Comparison of ENCODE assay signal across 8 cellular contexts in genomic region chr17:49361129-49361901, GRCh38. TPM values are rescaled to one million over a fixed set of nuclear protein-coding genes. Genes with fewer than 3 reads are reported as not detected.
A peak's percentile ranks its signal among the peaks of the same experiment; 100 is the strongest.
DNase-seq lines count a peak whose midpoint lies in the region; ATAC-seq and TF ChIP-seq lines count a peak whose summit lies in the region.

No MANE protein-coding gene starts in this region.

- no peaks in the 10 kb centered on the region for H3K27me3 Mint-ChIP-seq in CD4-positive, CD25-positive, alpha-beta regulatory T cell

- peak overlapping the region; percentile 84 for H3K27ac ChIP-seq in CD4-positive, CD25-positive, alpha-beta regulatory T cell (ENCODE audit: insufficient read depth, low read length, poor library complexity, severe bottlenecking)
- H3K27ac ChIP-seq in HL-60 (replicated peaks) (peak overlapping the region; percentile 88), parathyroid adenoma (peak overlapping the region; percentile 52), tibial nerve (peak overlapping the region; percentile 88 to 97 (median 96))

- peak overlapping the region; percentile 91 to 99 (median 96) for H3K4me3 Mint-ChIP-seq in CD4-positive, CD25-positive, alpha-beta regulatory T cell

- peak; percentile 82 to 92 (median 88) for DNase-seq in CD4-positive, CD25-positive, alpha-beta regulatory T cell
- DNase-seq in HL-60 (ENCODE audit: low read depth in 1 of 2, low spot score in 1 of 2), result peak; percentile 57 to 93
- DNase-seq in activated naive CD4-positive, alpha-beta T cell (lab: John Stamatoyannopoulos, UW), result peak; percentile 24 to 77 (median 49)
- DNase-seq in Right ventricle myocardium inferior (ENCODE audit: missing footprints), result peak; percentile 71
- DNase-seq in tibial nerve (ENCODE audit: low spot score in 2 of 2), result peak in 1 of 2 donors; percentile 20

- peaks cover 42% of the 10 kb centered on the region for H3K79me2 ChIP-seq in parathyroid adenoma

- H3K4me1 ChIP-seq in CD4-positive, CD25-positive, alpha-beta regulatory T cell (ENCODE audit: control insufficient read depth, insufficient read depth, low read length, poor library complexity, severe bottlenecking), result peaks cover 50% of the 10 kb centered on the region
- peaks cover 17% of the 10 kb centered on the region for H3K4me1 ChIP-seq in parathyroid adenoma
- H3K4me1 ChIP-seq in tibial nerve, result peaks cover 0 to 40% (median 21%) of the 10 kb centered on the region in 4 donors

- peaks cover 26 to 59% (median 49%) of the 10 kb centered on the region in 4 donors for H3K4me1 Mint-ChIP-seq in CD4-positive, CD25-positive, alpha-beta regulatory T cell

- 0% methylated on average over 25 to 41 of the region's 52 CpGs for WGBS in tibial nerve, 2 donors

- H2AFZ ChIP-seq in parathyroid adenoma, result peak overlapping the region; percentile 77

- peak; percentile 63 for ATAC-seq in CD4-positive, CD25-positive, alpha-beta regulatory T cell (ENCODE audit: low read depth in 2 of 2)
- ATAC-seq in GM19351 (IDR thresholded peaks at IDR 0.05; ENCODE audit: unreplicated experiment) (peak; percentile 25), Right ventricle myocardium inferior (peak; percentile 36)

- peak overlapping the region; percentile 94 for H3K4me3 ChIP-seq in CD4-positive, CD25-positive, alpha-beta regulatory T cell (ENCODE audit: low read depth, low read length)
- peak overlapping the region; percentile 82 for H3K4me3 ChIP-seq in HL-60 (replicated peaks; ENCODE audit: insufficient read depth, low read length)
- peak overlapping the region; percentile 79 for H3K4me3 ChIP-seq in parathyroid adenoma (ENCODE audit: low read depth, low read length)
- peak overlapping the region; percentile 83 to 95 (median 89) for H3K4me3 ChIP-seq in tibial nerve

- H3K27me3 ChIP-seq in CD4-positive, CD25-positive, alpha-beta regulatory T cell (ENCODE audit: control insufficient read depth, insufficient read depth, low read length), result no peaks in the 10 kb centered on the region
- H3K27me3 ChIP-seq in HL-60 (ENCODE audit: insufficient read depth, poor library complexity, severe bottlenecking), result no peaks in the 10 kb centered on the region
- no peaks in the 10 kb centered on the region for H3K27me3 ChIP-seq in parathyroid adenoma (ENCODE audit: control insufficient read depth, insufficient read depth, low read length)
- no peaks in the 10 kb centered on the region for H3K27me3 ChIP-seq in tibial nerve

- no peaks in the 10 kb centered on the region for H3K9me3 Mint-ChIP-seq in CD4-positive, CD25-positive, alpha-beta regulatory T cell

- peak overlapping the region; percentile 41 for H3K9ac ChIP-seq in parathyroid adenoma

- H3K36me3 ChIP-seq in CD4-positive, CD25-positive, alpha-beta regulatory T cell (ENCODE audit: control insufficient read depth, insufficient read depth, low read length), result no peaks in the 10 kb centered on the region
- no peaks in the 10 kb centered on the region for H3K36me3 ChIP-seq in parathyroid adenoma (ENCODE audit: control insufficient read depth, insufficient read depth, low read length)
- H3K36me3 ChIP-seq in tibial nerve, result no peaks in the 10 kb centered on the region

- H3K9me3 ChIP-seq in CD4-positive, CD25-positive, alpha-beta regulatory T cell (ENCODE audit: control insufficient read depth in 2 of 2, low read length in 2 of 2), result no peaks in the 10 kb centered on the region
- H3K9me3 ChIP-seq in parathyroid adenoma (ENCODE audit: control insufficient read depth, low read length), result no peaks in the 10 kb centered on the region
- no peaks in the 10 kb centered on the region for H3K9me3 ChIP-seq in tibial nerve

- peak overlapping the region; percentile 95 to 97 (median 97) for H3K27ac Mint-ChIP-seq in CD4-positive, CD25-positive, alpha-beta regulatory T cell

- TF ChIP-seq CTCF in HL-60 (IDR thresholded peaks at IDR 0.05; ENCODE audit: insufficient read depth, low read length) (no peak), parathyroid adenoma (IDR thresholded peaks at IDR 0.05) (no peak), tibial nerve (IDR thresholded peaks at IDR 0.05) (peak in 1 of 5 experiments; percentile 12)

- peaks cover 4% of the 10 kb centered on the region for H3K36me3 Mint-ChIP-seq in CD4-positive, CD25-positive, alpha-beta regulatory T cell

- H3K4me2 ChIP-seq in parathyroid adenoma (ENCODE audit: low read length), result peak overlapping the region; percentile 82

- intact Hi-C loops in Right ventricle myocardium inferior (cut with DNase I), result loop anchor here (5.0 kb wide), 1 partner anchor 44 kb away; no protein-coding TSS in a partner anchor

- TF ChIP-seq EP300 in tibial nerve (IDR thresholded peaks at IDR 0.05), result no peak

- TF ChIP-seq POLR2A in Raji (IDR thresholded peaks at IDR 0.05; ENCODE audit: insufficient read depth, low read depth, low read length), result peak; percentile 86
- TF ChIP-seq POLR2A in tibial nerve (IDR thresholded peaks at IDR 0.05), result no peak

RNA-seq across cellular contexts. Expression of gene ZNF652, which starts 0.7 kb away (rescaled TPM):
- total RNA-seq in CD4-positive, CD25-positive, alpha-beta regulatory T cell, result 34.4 TPM
- 10 to 100 TPM in 3 of 4 donors, 1 to 10 TPM in 1; 8.9 to 22.3 (median 14.9) TPM for polyA plus RNA-seq in CD4-positive, CD25-positive, alpha-beta regulatory T cell
- total RNA-seq in Right ventricle myocardium inferior (19.0 TPM), tibial nerve (10 to 100 TPM; 35.7 to 58.6 (median 43.9) TPM)

RNA-seq across cellular contexts. Expression of gene PHB1, which starts 53.4 kb away (rescaled TPM):
- total RNA-seq in CD4-positive, CD25-positive, alpha-beta regulatory T cell, result 47.8 TPM
- 100 to 1,000 TPM; 133 to 160 (median 137) TPM for polyA plus RNA-seq in CD4-positive, CD25-positive, alpha-beta regulatory T cell
- 233 TPM for total RNA-seq in Right ventricle myocardium inferior
- 100 to 1,000 TPM in 1 of 4 donors, 10 to 100 TPM in 3; 83.5 to 114 (median 90.4) TPM for total RNA-seq in tibial nerve
